In genomic region chr1:94819945-94820746, GRCh38 we compare ENCODE assay signal across 8 cellular contexts. TPM values are rescaled to one million over a fixed set of nuclear protein-coding genes. Genes with fewer than 3 reads are reported as not detected.
DNase-seq lines count a peak whose midpoint lies in the region; ATAC-seq and TF ChIP-seq lines count a peak whose summit lies in the region.

Gene SLC44A3, plus strand, starts transcription at chr1:94820357. Its CDS starts 95 bp downstream, at chr1:94820452.

- intact Hi-C loops in PC-9 (cut with micrococcal nuclease; ENCODE audit: unreplicated experiment) = loop anchor here (5.0 kb wide), 1 partner anchor 412 kb away; the partner anchor contains the start of gene RWDD3

- no peaks in the 10 kb centered on the region; the same call in 2 of the 3 replicates for H3K9me3 Mint-ChIP-seq in GM23338

- peak within 1 kb of the TSS; percentile 81; the same call in 1 of the 2 replicates for H3K27ac Mint-ChIP-seq in GM23338

- H3K27ac ChIP-seq in GM23338 (ENCODE audit: low read depth) = no peak within 1 kb of the TSS
- peak within 1 kb of the TSS; percentile 55 for H3K27ac ChIP-seq in PC-9

- H3K27me3 ChIP-seq in GM23338 (ENCODE audit: insufficient read depth) (peaks cover 8% of the 10 kb centered on the region), PC-9 (ENCODE audit: insufficient read depth, low read depth) (no peaks in the 10 kb centered on the region)

- H3K27me3 Mint-ChIP-seq in GM23338 (ENCODE audit: insufficient read depth, low read depth, poor library complexity) = peaks cover 6% of the 10 kb centered on the region

- ATAC-seq in GM23338 = peak; percentile 92
- ATAC-seq in HG02870 (IDR thresholded peaks at IDR 0.05; ENCODE audit: unreplicated experiment) = no peak

- H3K36me3 Mint-ChIP-seq in GM23338 (ENCODE audit: low read depth) = peaks cover 13% of the 10 kb centered on the region; the same call in 2 of the 3 replicates

- no peaks in the 10 kb centered on the region for H3K9me3 ChIP-seq in PC-9 (ENCODE audit: insufficient read depth, low read depth)

- DNase-seq in AG10803 (ENCODE audit: low read depth) (peak; percentile 39), GM23338 (ENCODE audit: low spot score) (peak; percentile 84), PC-9 (peak; percentile 64 to 65), cardiac fibroblast (ENCODE audit: low read depth in 2 of 2) (peak; percentile 28 to 63), kidney tubule cell (ENCODE audit: low spot score) (peak; percentile 59)
- peak; percentile 3 for DNase-seq in stimulated activated CD4-positive, alpha-beta T cell treated with anti-CD3 and anti-CD28 coated beads, Interleukin-4, amount 100 ng/mL, for 1 hour
- no peak for DNase-seq in stimulated activated naive CD4-positive, alpha-beta T cell (lab: John Stamatoyannopoulos, UW)

- H3F3A ChIP-seq in GM23338 (replicated peaks; ENCODE audit: low read depth) (0 out of 2 replicates have a peak, but pooled peaks cover 3% of the 10 kb centered on the region), PC-9 (ENCODE audit: insufficient read depth, low read depth) (peaks cover 18% of the 10 kb centered on the region)

- H4K20me1 ChIP-seq in GM23338 (replicated peaks; ENCODE audit: insufficient read depth) (no peaks in the 10 kb centered on the region), PC-9 (ENCODE audit: insufficient read depth) (no peaks in the 10 kb centered on the region)

- H3K4me3 Mint-ChIP-seq in GM23338 = peak within 1 kb of the TSS; percentile 85

- H3K4me3 ChIP-seq in AG10803 (ENCODE audit: low read length) (peak within 1 kb of the TSS; percentile 70), GM23338 (peak within 1 kb of the TSS; percentile 83), PC-9 (peak within 1 kb of the TSS; percentile 96), cardiac fibroblast (replicated peaks in 1 of 2; ENCODE audit: low read depth in 2 of 2, low read length in 2 of 2) (peak within 1 kb of the TSS; percentile 72 to 74)

- POLR2A ChIA-PET in PC-9 (lab: Charles Lee; ENCODE audit: unreplicated experiment) = interaction anchor here (0.6 kb wide), 1 partner anchor 288 kb away, joined by 5 read pairs; no protein-coding TSS in a partner anchor

- H3K4me1 ChIP-seq in GM23338 (ENCODE audit: insufficient read depth) = peaks cover 14% of the 10 kb centered on the region
- H3K4me1 ChIP-seq in PC-9 (replicated peaks; ENCODE audit: insufficient read depth) = peaks cover 52% of the 10 kb centered on the region

- H3K4me2 ChIP-seq in GM23338 (peak within 1 kb of the TSS; percentile 95), PC-9 (peak within 1 kb of the TSS; percentile 78)

- H3K4me1 Mint-ChIP-seq in GM23338 = peaks cover 20% of the 10 kb centered on the region

- CTCF ChIA-PET in PC-9 (lab: Charles Lee) = interaction anchor here (0.6 kb wide), 1 partner anchor 154 kb away, joined by 8 read pairs; no protein-coding TSS in a partner anchor

- no TSS peak for BruUV-seq in PC-9 (replicated peaks; lab: Mats Ljungman, UMichigan)

- TF ChIP-seq CTCF in AG10803 (conservative IDR thresholded peaks at IDR 0.05; ENCODE audit: low read length) (no peak; the same call in 1 of the 2 replicates), GM23338 (conservative IDR thresholded peaks at IDR 0.05; ENCODE audit: low read depth in 2 of 2) (peak in 1 of 2 experiments; percentile 30; a peak in 2 of 4 replicates), PC-9 (conservative IDR thresholded peaks at IDR 0.05) (no peak; the same call in 1 of the 2 replicates), cardiac fibroblast (IDR thresholded peaks at IDR 0.05; ENCODE audit: low read depth, low read length) (peak; percentile 18)

- H3K36me3 ChIP-seq in GM23338 (ENCODE audit: insufficient read depth) = no peaks in the 10 kb centered on the region
- peaks cover 13% of the 10 kb centered on the region; the same call in 1 of the 2 replicates for H3K36me3 ChIP-seq in PC-9 (ENCODE audit: low read depth)

- H3K9me2 ChIP-seq in GM23338 (ENCODE audit: insufficient read depth) (no peaks in the 10 kb centered on the region), PC-9 (ENCODE audit: insufficient read depth) (no peaks in the 10 kb centered on the region)

- H3K79me2 ChIP-seq in GM23338 (replicated peaks; ENCODE audit: insufficient read depth) = no peaks in the 10 kb centered on the region
- peaks cover 58% of the 10 kb centered on the region for H3K79me2 ChIP-seq in PC-9 (ENCODE audit: low read depth)

- H2AFZ ChIP-seq in GM23338 (peak within 1 kb of the TSS; percentile 100), PC-9 (peak within 1 kb of the TSS; percentile 100)

TF ChIP-seq in GM23338, 12 proteins besides CTCF, POLR2A, EP300 and RAD21:
- TF ChIP-seq REST (IDR thresholded peaks at IDR 0.05; ENCODE audit: unreplicated experiment) (no peak), ETS1 (IDR thresholded peaks at IDR 0.05) (peak; percentile 25; the same call in 1 of the 2 replicates), POLR2AphosphoS5 (IDR thresholded peaks at IDR 0.05; ENCODE audit: low read depth) (peak; percentile 59)

RNA-seq across cellular contexts. Expression of gene SLC44A3, which starts in this region (rescaled TPM):
- total RNA-seq in GM23338 (2014; rRNA removed; shearing (Covaris generic)) = 2.9 and 6.8 TPM in 2 replicates
- 4.0 and 4.5 TPM in 2 replicates for polyA plus RNA-seq in GM23338 (2016; fragmentation: Nextera tagmentation; extraction: Ambion mirVana)
- 11.0 and 17.5 TPM in 2 replicates for total RNA-seq in PC-9 (2021)

Comparison
In these comparisons a context has a peak if more than half of its experiments do, and no peak if none do; other contexts are left out.
1. DNase-seq: peak in AG10803 (single experiment), GM23338 (single experiment), PC-9 (2 of 2), cardiac fibroblast (2 of 2), kidney tubule cell (single experiment) and stimulated activated CD4-positive, alpha-beta T cell treated with anti-CD3 and anti-CD28 coated beads, Interleukin-4, amount 100 ng/mL, for 1 hour (single experiment); none in stimulated activated naive CD4-positive, alpha-beta T cell (0 of 6).
2. Peak in every context shown above with its lines, with median percentiles within 50 percentile points of each other: H3K4me3 ChIP-seq.